In the genomic region with DNA sequence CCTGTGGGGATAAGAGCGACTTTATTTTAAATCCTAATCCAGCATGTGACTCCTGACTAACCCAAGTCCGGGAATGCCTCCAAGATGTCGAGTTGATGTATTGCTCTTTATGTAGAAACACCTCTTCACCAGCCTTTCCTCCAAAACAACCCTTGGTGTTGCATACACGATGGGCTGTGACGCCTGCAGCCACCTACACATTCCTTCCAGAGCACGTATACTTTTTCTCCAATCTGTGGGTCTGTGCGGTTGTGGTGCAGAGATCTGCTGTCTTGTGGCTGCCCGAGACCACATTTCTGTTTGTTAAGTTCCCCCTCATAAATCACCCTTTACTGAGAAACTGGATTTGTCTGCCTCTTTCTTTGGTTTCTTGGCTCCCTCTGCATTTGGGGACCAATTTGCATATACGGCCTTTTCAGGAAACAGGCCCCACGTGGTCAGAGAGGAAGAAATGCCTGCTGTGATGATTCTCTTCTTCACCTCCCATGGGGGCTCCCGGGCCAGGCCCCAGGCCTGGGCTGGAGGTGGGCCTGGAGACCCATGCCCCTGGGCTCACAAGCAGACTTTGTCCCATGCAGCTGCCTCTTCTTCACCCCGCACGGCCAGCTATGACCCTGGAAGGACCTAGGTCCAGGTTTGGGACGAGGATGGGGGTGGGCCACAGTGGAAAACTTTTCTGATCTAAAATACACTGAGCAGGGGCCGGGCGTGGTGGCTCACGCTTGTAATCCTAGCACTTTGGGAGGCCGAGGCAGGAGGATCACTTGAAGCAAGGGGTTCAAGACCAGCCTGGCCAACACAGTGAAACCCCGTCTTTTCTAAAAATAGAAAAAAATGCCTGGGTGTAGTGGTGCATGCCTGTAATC, we compare ENCODE assay signal across 9 cellular contexts. TPM values are rescaled to one million over a fixed set of nuclear protein-coding genes. Genes with fewer than 3 reads are reported as not detected.
DNase-seq lines count a peak whose midpoint lies in the region; ATAC-seq and TF ChIP-seq lines count a peak whose summit lies in the region.
"Had no signal": no experiment of that assay in that cellular context is flagged by ENCODE, and none has a peak within 500 bp of the region (broad histone marks: within the 10 kb centered on the region; RNA-seq: fewer than 3 reads in every experiment).

No MANE protein-coding gene starts in this region.

- H3K27me3 Mint-ChIP-seq in activated CD4-positive, alpha-beta T cell treated with anti-CD3 and anti-CD28 coated beads, Interleukin-2, amount 10 ng/mL, durations not matched to agents 7 days and 5 days, result peaks cover 3% of the 10 kb centered on the region

- POLR2A ChIA-PET in activated CD4-positive, alpha-beta T cell treated with anti-CD3 and anti-CD28 coated beads, Interleukin-2, amount 10 ng/mL, durations not matched to agents 7 days and 5 days (lab: Charles Lee), result interaction anchor here (0.7 kb wide), 1 partner anchor 94 kb away, joined by 4 read pairs; no protein-coding TSS in a partner anchor
- POLR2A ChIA-PET in HEK293T (lab: Yijun Ruan, JAX), result no interaction called here

- H3K36me3 Mint-ChIP-seq in activated CD4-positive, alpha-beta T cell treated with anti-CD3 and anti-CD28 coated beads, Interleukin-2, amount 10 ng/mL, durations not matched to agents 7 days and 5 days (ENCODE audit: low read depth), result no peaks in the 10 kb centered on the region

- peaks cover 41% of the 10 kb centered on the region for H3K4me1 Mint-ChIP-seq in activated CD4-positive, alpha-beta T cell treated with anti-CD3 and anti-CD28 coated beads, Interleukin-2, amount 10 ng/mL, durations not matched to agents 7 days and 5 days

- no peaks in the 10 kb centered on the region for H3K9me3 Mint-ChIP-seq in activated CD4-positive, alpha-beta T cell treated with anti-CD3 and anti-CD28 coated beads, Interleukin-2, amount 10 ng/mL, durations not matched to agents 7 days and 5 days

- CTCF ChIA-PET in activated CD4-positive, alpha-beta T cell treated with anti-CD3 and anti-CD28 coated beads, Interleukin-2, amount 10 ng/mL, durations not matched to agents 7 days and 5 days (lab: Charles Lee), result interaction anchor here (1.1 to 1.5 kb wide), 2 partner anchors 9 kb away, joined by 3 read pairs; no protein-coding TSS in a partner anchor
- CTCF ChIA-PET in HEK293T (lab: Yijun Ruan, JAX), result interaction anchor here (0.9 kb wide), 1 partner anchor 444 kb away, joined by 3 read pairs; no protein-coding TSS in a partner anchor

- H3K27ac ChIP-seq in epithelial cell of prostate, result peak overlapping the region; percentile 61
- H3K27ac ChIP-seq: C4-2B had no signal

- ATAC-seq in HG03432 (IDR thresholded peaks at IDR 0.05; ENCODE audit: unreplicated experiment), result peak; percentile 56

- H3K4me3 Mint-ChIP-seq in activated CD4-positive, alpha-beta T cell treated with anti-CD3 and anti-CD28 coated beads, Interleukin-2, amount 10 ng/mL, durations not matched to agents 7 days and 5 days, result no peak overlapping the region

- H3K27ac Mint-ChIP-seq in activated CD4-positive, alpha-beta T cell treated with anti-CD3 and anti-CD28 coated beads, Interleukin-2, amount 10 ng/mL, durations not matched to agents 7 days and 5 days, result peak overlapping the region; percentile 6

- DNase-seq in activated effector memory CD4-positive, alpha-beta T cell treated with anti-CD3 and anti-CD28 coated beads, Interleukin-2, amount 50 U/mL, for 16 hours, result peak; percentile 84
- DNase-seq in activated effector memory CD4-positive, alpha-beta T cell treated with Interleukin-2 at 50 U/mL for 16 hours, result no peak
- DNase-seq in activated CD4-positive, alpha-beta T cell treated with anti-CD3 and anti-CD28 coated beads, Interleukin-2, amount 10 ng/mL, durations not matched to agents 7 days and 5 days, result peak; percentile 59
- peak; percentile 93 for DNase-seq in epithelial cell of prostate (ENCODE audit: low read depth, low spot score)
- peak; percentile 91 for DNase-seq in pulmonary artery endothelial cell (ENCODE audit: low read depth, low spot score)
- DNase-seq in HEK293T (ENCODE audit: extremely low spot score), result no peak
- DNase-seq in HPDE6-E6E7 (ENCODE audit: extremely low spot score), result no peak

TF ChIP-seq in HEK293T, 16 proteins besides CTCF, POLR2A, EP300 and RAD21:
- TF ChIP-seq HDGF (IDR thresholded peaks at IDR 0.05; ENCODE audit: borderline replicate concordance) (no peak), NFRKB (IDR thresholded peaks at IDR 0.05) (no peak), BHLHE40 (IDR thresholded peaks at IDR 0.05; ENCODE audit: borderline replicate concordance) (no peak), FOXA1 (IDR thresholded peaks at IDR 0.05) (no peak)

RNA-seq across cellular contexts. Expression of a gene that starts 21.4 kb away (rescaled TPM):
- total RNA-seq in activated CD4-positive, alpha-beta T cell treated with anti-CD3 and anti-CD28 coated beads, Interleukin-2, amount 10 ng/mL, durations not matched to agents 7 days and 5 days, result 1 to 10 TPM; 7.1 to 7.9 TPM
- 55.4 and 84.8 TPM in 2 replicates for total RNA-seq in pulmonary artery endothelial cell

Comparison
In these comparisons a context has a peak if more than half of its experiments do, and no peak if none do; other contexts are left out.
1. DNase-seq: peak in activated effector memory CD4-positive, alpha-beta T cell treated with anti-CD3 and anti-CD28 coated beads, Interleukin-2, amount 50 U/mL, for 16 hours (single experiment), activated CD4-positive, alpha-beta T cell treated with anti-CD3 and anti-CD28 coated beads, Interleukin-2, amount 10 ng/mL, durations not matched to agents 7 days and 5 days (single experiment), epithelial cell of prostate (single experiment) and pulmonary artery endothelial cell (single experiment); none in activated effector memory CD4-positive, alpha-beta T cell treated with Interleukin-2 at 50 U/mL for 16 hours (single experiment), HEK293T (single experiment) and HPDE6-E6E7 (single experiment).